In the genomic region with DNA sequence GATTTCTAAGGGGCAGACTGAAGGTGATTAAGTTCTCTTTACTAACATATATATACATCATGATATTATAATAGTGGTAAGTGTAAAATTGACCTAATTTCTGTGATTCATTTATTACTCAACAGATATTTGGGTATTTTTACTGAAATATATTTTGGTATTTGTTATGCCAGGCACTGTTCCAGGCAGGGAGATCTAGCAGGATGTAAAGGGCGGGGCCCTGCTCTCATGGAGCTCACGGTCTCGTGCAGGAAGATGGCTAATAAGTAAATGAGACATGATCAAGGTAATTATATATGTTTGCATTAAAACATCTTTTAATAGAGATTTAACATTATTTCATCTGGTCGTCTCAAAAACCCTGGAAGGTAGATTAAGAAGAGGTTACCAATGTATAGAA, we compare ENCODE assay signal across 1 cellular context.
TF ChIP-seq lines count a peak whose summit lies in the region.

No MANE protein-coding gene starts in this region.

TF ChIP-seq in endothelial cell of umbilical vein, 7 proteins besides CTCF, POLR2A, EP300 and RAD21 (continued from another document):
- TF ChIP-seq, protein P1, sequence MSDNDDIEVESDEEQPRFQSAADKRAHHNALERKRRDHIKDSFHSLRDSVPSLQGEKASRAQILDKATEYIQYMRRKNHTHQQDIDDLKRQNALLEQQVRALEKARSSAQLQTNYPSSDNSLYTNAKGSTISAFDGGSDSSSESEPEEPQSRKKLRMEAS (IDR thresholded peaks at IDR 0.05; ENCODE audit: insufficient read depth, insufficient read length): no peak
- TF ChIP-seq MYC (IDR thresholded peaks at IDR 0.05; ENCODE audit: low read depth, low read length): no peak
- TF ChIP-seq POLR2AphosphoS5 (IDR thresholded peaks at IDR 0.05; ENCODE audit: insufficient read depth, low read depth, low read length): no peak
